ENCODE assay signal across 19 cellular contexts in genomic region chr4:74855879-74856278, GRCh38.
DNase-seq lines count a peak whose midpoint lies in the region; ATAC-seq and TF ChIP-seq lines count a peak whose summit lies in the region.
"Had no signal": no experiment of that assay in that cellular context is flagged by ENCODE, and none has a peak within 500 bp of the region (broad histone marks: within the 10 kb centered on the region; RNA-seq: fewer than 3 reads in every experiment).

No MANE protein-coding gene starts in this region.

- no peak overlapping the region for H3K4me3 ChIP-seq in SJCRH30
- H3K4me3 ChIP-seq: MG63 had no signal

- POLR2A ChIA-PET in HEK293T (lab: Yijun Ruan, JAX), result no interaction called here

- TF ChIP-seq CTCF in foreskin keratinocyte (conservative IDR thresholded peaks at IDR 0.05), result no peak

- H3K27me3 ChIP-seq in SJCRH30 (no peaks in the 10 kb centered on the region), foreskin keratinocyte (peaks cover 4% of the 10 kb centered on the region)
- H3K27me3 ChIP-seq: MG63 had no signal

- H3K9me3 ChIP-seq in SJCRH30 (replicated peaks), result peaks cover 5% of the 10 kb centered on the region
- H3K9me3 ChIP-seq: MG63 had no signal

- DNase-seq in A172 (ENCODE audit: low spot score), result peak; percentile 9
- no peak for DNase-seq in HEK293T (ENCODE audit: extremely low spot score)
- DNase-seq in SJCRH30, result peak; percentile 10 to 53
- DNase-seq in foreskin keratinocyte, result peak in 1 of 2 donors; percentile 54
- no peak for DNase-seq in inferior parietal cortex (ENCODE audit: extremely low spot score)
- DNase-seq in NCI-H187 (lab: John Stamatoyannopoulos, UW), result no peak
- no peak for DNase-seq in NCI-H2029 treated with DMSO at 0.1 percent for 48 hours (lab: John Stamatoyannopoulos, UW)
- DNase-seq: 8988T; CD8-positive, alpha-beta memory T cell; DMS79 treated with DMSO at 0.1 percent for 48 hours; HFFc6; MG63; NCI-H1417; NCI-H1694 treated with DMSO at 0.1 percent for 48 hours; NCI-H2107; NCI-H510A had no signal

- H3K27ac ChIP-seq in SJCRH30 (peak overlapping the region; percentile 38), foreskin keratinocyte (no peak overlapping the region)
- H3K27ac ChIP-seq: C4-2B had no signal

- ATAC-seq in foreskin keratinocyte (peak; percentile 59), GM19328 (IDR thresholded peaks at IDR 0.05; ENCODE audit: unreplicated experiment) (no peak)
- ATAC-seq: Panc1 had no signal

- CTCF ChIA-PET in HEK293T (lab: Yijun Ruan, JAX), result no interaction called here

- H3K36me3 ChIP-seq in SJCRH30, result no peaks in the 10 kb centered on the region
- H3K36me3 ChIP-seq: MG63 had no signal

- H3K4me1 ChIP-seq in SJCRH30, result peaks cover 11% of the 10 kb centered on the region; the same call in 1 of the 2 replicates
- no peaks in the 10 kb centered on the region for H3K4me1 ChIP-seq in foreskin keratinocyte

TF ChIP-seq in HEK293T, 16 proteins besides CTCF, POLR2A, EP300 and RAD21:
- TF ChIP-seq LEF1 (IDR thresholded peaks at IDR 0.05; ENCODE audit: borderline replicate concordance) (no peak), ARNT (IDR thresholded peaks at IDR 0.05) (no peak), FOXA1 (IDR thresholded peaks at IDR 0.05) (no peak), PKNOX1 (IDR thresholded peaks at IDR 0.05) (peak; percentile 21; the same call in 1 of the 2 replicates)
TF ChIP-seq in HEK293T: peak in this region for 1.

Comparison
In these comparisons a context has a peak if more than half of its experiments do, and no peak if none do; other contexts are left out.
1. DNase-seq: peak in A172 (single experiment) and SJCRH30 (2 of 2); none in HEK293T (single experiment), inferior parietal cortex (single experiment), NCI-H187 (0 of 2) and NCI-H2029 treated with DMSO at 0.1 percent for 48 hours (single experiment).